Comparison of ENCODE assay signal across 3 cellular contexts in genomic region chr1:205465392-205465791, GRCh38.
TF ChIP-seq lines count a peak whose summit lies in the region.

No MANE protein-coding gene starts in this region.

TF ChIP-seq in HepG2, 621 proteins besides CTCF, POLR2A, EP300 and RAD21:
- TF ChIP-seq TOPORS (CRISPR knock-in tag; IDR thresholded peaks at IDR 0.05) (no peak), MLLT10 (CRISPR knock-in tag; IDR thresholded peaks at IDR 0.05) (no peak), ZNF629 (CRISPR knock-in tag; conservative IDR thresholded peaks at IDR 0.05) (peak; percentile 53)

TF ChIP-seq in HEK293, 187 proteins besides CTCF, POLR2A, EP300 and RAD21:
- TF ChIP-seq ZNF24 (tag by site-specific recombination; IDR thresholded peaks at IDR 0.05) (no peak), ZNF561 (tag by site-specific recombination; IDR thresholded peaks at IDR 0.05; ENCODE audit: borderline replicate concordance) (no peak), ZNF610 (tag by site-specific recombination; IDR thresholded peaks at IDR 0.05; ENCODE audit: borderline replicate concordance) (no peak), ZNF664 (tag by site-specific recombination; IDR thresholded peaks at IDR 0.05) (0 out of 2 replicates have a peak, but pooled peaks have one; percentile 42), ZNF239 (tag by site-specific recombination; IDR thresholded peaks at IDR 0.05) (no peak), ZNF580 (tag by site-specific recombination; IDR thresholded peaks at IDR 0.05) (0 out of 2 replicates have a peak, but pooled peaks have one; percentile 20)

TF ChIP-seq in H1, 55 proteins besides CTCF, POLR2A, EP300 and RAD21:
- TF ChIP-seq KDM1A (IDR thresholded peaks at IDR 0.05; ENCODE audit: borderline replicate concordance, low read length): peak; percentile 15; the same call in 1 of the 2 replicates
- TF ChIP-seq SP4 (IDR thresholded peaks at IDR 0.05; ENCODE audit: low read length): no peak
